Comparison of ENCODE assay signal across 23 cellular contexts in the genomic region with DNA sequence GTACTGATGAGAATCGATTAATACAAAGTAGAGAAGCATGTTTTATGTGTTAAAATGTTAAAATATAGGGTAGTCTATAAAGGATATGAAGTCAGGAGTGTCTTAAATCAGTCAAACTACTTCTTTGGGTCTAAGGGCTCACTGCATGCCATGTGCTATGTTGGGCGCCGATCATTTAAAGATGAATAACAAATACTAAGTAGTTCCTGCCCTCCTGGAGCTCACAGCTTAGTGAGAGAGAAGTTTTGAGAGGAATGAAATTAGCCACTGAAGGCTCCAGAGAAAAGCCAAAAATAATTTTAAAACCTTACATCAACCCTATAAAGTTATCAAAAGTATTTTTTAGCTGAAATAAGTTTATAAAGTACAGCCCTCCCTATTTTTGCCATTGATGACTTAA. TPM values are rescaled to one million over a fixed set of nuclear protein-coding genes. Genes with fewer than 3 reads are reported as not detected.
DNase-seq lines count a peak whose midpoint lies in the region; ATAC-seq, FAIRE-seq and TF ChIP-seq lines count a peak whose summit lies in the region.
"Had no signal": no experiment of that assay in that cellular context is flagged by ENCODE, and none has a peak within 500 bp of the region (broad histone marks: within the 10 kb centered on the region; RNA-seq: fewer than 3 reads in every experiment).

No MANE protein-coding gene starts in this region.

- 89% methylated on average over 3 of the region's 3 CpGs for WGBS in HepG2 (ENCODE audit: low lambda C conversion rate)

- intact Hi-C loops in left cardiac atrium (cut with DNase I) = no loop called here
- intact Hi-C loops in HepG2 (cut with micrococcal nuclease; ENCODE audit: unreplicated experiment) = no loop called here

- no peak overlapping the region for H3K4me2 ChIP-seq in GM23338
- no peak overlapping the region for H3K4me2 ChIP-seq in HepG2 (ENCODE audit: low read depth, low read length)
- H3K4me2 ChIP-seq: SK-N-SH had no signal

- H3K4me3 ChIP-seq in GM23338 = no peak overlapping the region
- no peak overlapping the region for H3K4me3 ChIP-seq in HepG2 (replicated peaks in 1 of 3; ENCODE audit: insufficient read depth in 1 of 3, low read depth in 2 of 3, low read length in 3 of 3)
- H3K4me3 ChIP-seq: ovary, sigmoid colon, thoracic aorta had no signal

- H3K27ac Mint-ChIP-seq in GM23338 (peak overlapping the region; percentile 66), WTC11 (peak overlapping the region; percentile 76)
- H3K27ac Mint-ChIP-seq: activated B cell treated with CpG ODN at 0.5 μM for 24 hours; activated CD4-positive, alpha-beta memory T cell treated with anti-CD3 and anti-CD28 coated beads for 36 hours; activated naive CD4-positive, alpha-beta T cell treated with anti-CD3 and anti-CD28 coated beads for 36 hours; memory B cell; stimulated activated memory B cell treated with anti-CD40 and anti-IgM and Interleukin-4, amounts not matched to agents 10 μg/mL and 1 μg/mL and 100 μg/mL, for 72 hours had no signal

- ATAC-seq in GM23338 (peak; percentile 83), WTC11 (peak; percentile 65), left cardiac atrium (peak; percentile 9 to 16), omental fat pad (ENCODE audit: low FRiP score) (peak; percentile 10), HepG2 (no peak)
- ATAC-seq: stimulated activated memory B cell treated with anti-CD40 and anti-IgM and Interleukin-4, amounts not matched to agents 10 μg/mL and 1 μg/mL and 100 μg/mL, for 72 hours had no signal

- no peaks in the 10 kb centered on the region for H3K9me2 ChIP-seq in GM23338 (ENCODE audit: insufficient read depth)
- H3K9me2 ChIP-seq: SK-N-SH had no signal

- no TSS peak for BruUV-seq in HepG2 (replicated peaks; lab: Mats Ljungman, UMichigan)

- no peak overlapping the region for H2AFZ ChIP-seq in GM23338
- H2AFZ ChIP-seq in HepG2 (ENCODE audit: low read length) = no peak overlapping the region

- H3K36me3 Mint-ChIP-seq in GM23338 (ENCODE audit: low read depth) = peaks cover 55% of the 10 kb centered on the region
- H3K36me3 Mint-ChIP-seq in WTC11 = peaks cover 36% of the 10 kb centered on the region

- H3K27ac ChIP-seq in GM23338 (ENCODE audit: low read depth) = peak overlapping the region; percentile 53; the same call in 1 of the 2 replicates
- H3K27ac ChIP-seq in HepG2 (ENCODE audit: extremely low read length, insufficient read depth, low read length) = no peak overlapping the region
- H3K27ac ChIP-seq: ovary had no signal

- peaks cover 36% of the 10 kb centered on the region for H3K4me1 Mint-ChIP-seq in GM23338
- H3K4me1 Mint-ChIP-seq in WTC11 = peaks cover 32% of the 10 kb centered on the region
- H3K4me1 Mint-ChIP-seq: stimulated activated memory B cell treated with anti-CD40 and anti-IgM and Interleukin-4, amounts not matched to agents 10 μg/mL and 1 μg/mL and 100 μg/mL, for 72 hours had no signal

- DNase-seq in GM23338 (ENCODE audit: low spot score) = peak; percentile 20
- no peak for DNase-seq in WTC11 (ENCODE audit: low spot score)
- no peak for DNase-seq in left cardiac atrium
- DNase-seq in omental fat pad (ENCODE audit: low spot score) = no peak
- no peak for DNase-seq in HepG2 (ENCODE audit: low spot score)
- no peak for DNase-seq in NCI-H2029 treated with DMSO at 0.1 percent for 48 hours (lab: John Stamatoyannopoulos, UW)
- DNase-seq in H4 (ENCODE audit: low spot score) = no peak
- no peak for DNase-seq in stimulated activated CD4-positive, alpha-beta T cell treated with anti-CD3 and anti-CD28 coated beads, Interleukin-2, amount 100 ng/mL, for 24 hours
- DNase-seq: activated B cell treated with CpG ODN at 0.5 μM for 24 hours; activated CD4-positive, alpha-beta memory T cell treated with anti-CD3 and anti-CD28 coated beads for 36 hours; activated naive CD4-positive, alpha-beta T cell treated with anti-CD3 and anti-CD28 coated beads for 36 hours; effector memory CD4-positive, alpha-beta T cell; KG1; NCI-H187; NCI-H345; SK-N-SH had no signal

- no peaks in the 10 kb centered on the region for H3K9me3 Mint-ChIP-seq in GM23338
- no peaks in the 10 kb centered on the region for H3K9me3 Mint-ChIP-seq in WTC11
- H3K9me3 Mint-ChIP-seq: activated B cell treated with CpG ODN at 0.5 μM for 24 hours; activated CD4-positive, alpha-beta memory T cell treated with anti-CD3 and anti-CD28 coated beads for 36 hours; activated naive CD4-positive, alpha-beta T cell treated with anti-CD3 and anti-CD28 coated beads for 36 hours; memory B cell; stimulated activated memory B cell treated with anti-CD40 and anti-IgM and Interleukin-4, amounts not matched to agents 10 μg/mL and 1 μg/mL and 100 μg/mL, for 72 hours; T-helper 2 cell treated with Interferon-gamma antibody and Interleukin-4, amounts not matched to agents 5 μg/mL and 100 μg/mL, for 36 hours had no signal

- TF ChIP-seq EP300 in HepG2 (IDR thresholded peaks at IDR 0.05; ENCODE audit: low read depth in 2 of 2, low read length in 2 of 2) (no peak), HepG2 (CRISPR knock-in tag; IDR thresholded peaks at IDR 0.05; ENCODE audit: borderline replicate concordance) (no peak)

- TF ChIP-seq RAD21 in HepG2 (CRISPR knock-in tag; IDR thresholded peaks at IDR 0.05) = no peak

- H3K9me3 ChIP-seq in HepG2 (ENCODE audit: low read length) = no peaks in the 10 kb centered on the region
- H3K9me3 ChIP-seq: ovary, sigmoid colon, SK-N-SH, thoracic aorta had no signal

- CTCF ChIA-PET in WTC11 (lab: Charles Lee) (interaction anchor here (1.5 to 1.9 kb wide), 4 partner anchors 114 to 441 kb away, joined by 3 to 9 read pairs (median 6); no protein-coding TSS in a partner anchor), HepG2 (lab: Yijun Ruan, JAX; ENCODE audit: low intra/inter-chr PET ratio, low total read pairs) (no interaction called here)

- peaks cover 10% of the 10 kb centered on the region; the same call in 1 of the 2 replicates for H3K4me1 ChIP-seq in GM23338 (ENCODE audit: insufficient read depth)
- no peaks in the 10 kb centered on the region for H3K4me1 ChIP-seq in HepG2 (ENCODE audit: insufficient read depth, low read length)
- H3K4me1 ChIP-seq: sigmoid colon had no signal

- H4K20me1 ChIP-seq in GM23338 (replicated peaks; ENCODE audit: insufficient read depth) (no peaks in the 10 kb centered on the region; the same call in 1 of the 2 replicates), HepG2 (ENCODE audit: insufficient read depth, low read length) (no peaks in the 10 kb centered on the region)

- H3K4me3 Mint-ChIP-seq in GM23338 (peak overlapping the region; percentile 33; the same call in 2 of the 3 replicates), WTC11 (peak overlapping the region; percentile 34)
- H3K4me3 Mint-ChIP-seq: activated B cell treated with CpG ODN at 0.5 μM for 24 hours; activated CD4-positive, alpha-beta memory T cell treated with anti-CD3 and anti-CD28 coated beads for 36 hours; activated naive CD4-positive, alpha-beta T cell treated with anti-CD3 and anti-CD28 coated beads for 36 hours; memory B cell; stimulated activated memory B cell treated with anti-CD40 and anti-IgM and Interleukin-4, amounts not matched to agents 10 μg/mL and 1 μg/mL and 100 μg/mL, for 72 hours; T-helper 2 cell treated with Interferon-gamma antibody and Interleukin-4, amounts not matched to agents 5 μg/mL and 100 μg/mL, for 36 hours had no signal

- in situ Hi-C loops in HepG2 (cut with HindIII; ENCODE audit: extremely low pct_ligation_motif_present, low pct_unique_long_range_greater_than_20kb) = no loop called here

- no peak for TF ChIP-seq CTCF in GM23338 (conservative IDR thresholded peaks at IDR 0.05; ENCODE audit: low read depth in 2 of 2)
- no peak for TF ChIP-seq CTCF in WTC11 (IDR thresholded peaks at IDR 0.05)
- TF ChIP-seq CTCF in omental fat pad (IDR thresholded peaks at IDR 0.05) = no peak
- no peak for TF ChIP-seq CTCF in HepG2 (CRISPR knock-in tag; IDR thresholded peaks at IDR 0.05)

- H3F3A ChIP-seq in GM23338 (replicated peaks; ENCODE audit: low read depth) = no peaks in the 10 kb centered on the region

- H3K79me2 ChIP-seq in GM23338 (replicated peaks; ENCODE audit: insufficient read depth) (no peaks in the 10 kb centered on the region), HepG2 (ENCODE audit: insufficient read depth, low read length) (no peaks in the 10 kb centered on the region)

- POLR2A ChIA-PET in WTC11 (lab: Charles Lee) = no interaction called here
- POLR2A ChIA-PET in HepG2 (lab: Yijun Ruan, JAX) = no interaction called here

- TF ChIP-seq POLR2A in HepG2 (IDR thresholded peaks at IDR 0.05; ENCODE audit: insufficient read depth in 1 of 2, low read depth in 2 of 2, low read length in 2 of 2) = no peak

- no peaks in the 10 kb centered on the region for H3K27me3 Mint-ChIP-seq in GM23338 (ENCODE audit: insufficient read depth, low read depth, poor library complexity)
- H3K27me3 Mint-ChIP-seq in WTC11 (ENCODE audit: low read depth) = no peaks in the 10 kb centered on the region
- H3K27me3 Mint-ChIP-seq: activated B cell treated with CpG ODN at 0.5 μM for 24 hours; activated CD4-positive, alpha-beta memory T cell treated with anti-CD3 and anti-CD28 coated beads for 36 hours; memory B cell; stimulated activated memory B cell treated with anti-CD40 and anti-IgM and Interleukin-4, amounts not matched to agents 10 μg/mL and 1 μg/mL and 100 μg/mL, for 72 hours had no signal

- H3K36me3 ChIP-seq in GM23338 (ENCODE audit: insufficient read depth) = peaks cover 35% of the 10 kb centered on the region; the same call in 1 of the 2 replicates
- peaks cover 1 to 12% of the 10 kb centered on the region in 2 experiments; a peak in 3 of 5 replicates for H3K36me3 ChIP-seq in HepG2 (replicated peaks in 1 of 2; ENCODE audit: control insufficient read depth in 1 of 2, insufficient read depth in 2 of 2, low read length in 2 of 2)
- H3K36me3 ChIP-seq: ovary, sigmoid colon, thoracic aorta had no signal

- no peak for FAIRE-seq in HepG2 (lab: Jason Lieb, UNC)
- FAIRE-seq: astrocyte had no signal

- H3K27me3 ChIP-seq in GM23338 (ENCODE audit: insufficient read depth) (no peaks in the 10 kb centered on the region), HepG2 (ENCODE audit: control insufficient read depth in 1 of 2, insufficient read depth in 2 of 2, low read length in 2 of 2) (no peaks in the 10 kb centered on the region)
- H3K27me3 ChIP-seq: ovary, sigmoid colon had no signal

- H3K9ac ChIP-seq in HepG2 (ENCODE audit: insufficient read depth, low read depth, low read length) = no peak overlapping the region
- H3K9ac ChIP-seq: SK-N-SH had no signal

RNA-seq across cellular contexts. Expression of gene BLM, which starts 44.5 kb away (rescaled TPM):
- 43.1 and 46.0 TPM in 2 replicates for total RNA-seq in GM23338 (2014; rRNA removed; shearing (Covaris generic))
- polyA plus RNA-seq in GM23338 (2016; fragmentation: Nextera tagmentation; extraction: Ambion mirVana) (43.3 and 43.9 TPM in 2 replicates), HepG2 (2011; rRNA removed) (2.8 and 5.1 TPM in 2 replicates)
- total RNA-seq in WTC11 (2021) (29.9 to 40.5 TPM (median 34.8 TPM) in 3 replicates), left cardiac atrium (10 to 100 TPM; 13.8 to 14.9 TPM), omental fat pad (10 to 100 TPM in 1 of 4 donors, 1 to 10 TPM in 3; 1.7 to 13.2 (median 4.2) TPM), HepG2 (2016; rRNA removed; fragmentation: Illumina TruSeq; extraction: Trizol) (11.8 and 17.4 TPM in 2 replicates)
- total RNA-seq in HepG2 (2016; cell fraction: cytosol; rRNA removed; fragmentation: Illumina TruSeq; extraction: Trizol; ENCODE audit: low read depth) = 2.2 and 2.6 TPM in 2 replicates
- total RNA-seq in HepG2 (2016; cell fraction: insoluble cytoplasmic fraction; rRNA removed; fragmentation: Illumina TruSeq; extraction: Trizol) = 10.5 and 15.0 TPM in 2 replicates
- 3.6 and 3.8 TPM in 2 replicates for total RNA-seq in HepG2 (2016; cell fraction: membrane; rRNA removed; fragmentation: Illumina TruSeq; extraction: Trizol)
- 12.3 and 13.7 TPM in 2 replicates for total RNA-seq in HepG2 (2016; cell fraction: nucleus; rRNA removed; fragmentation: Illumina TruSeq; extraction: Trizol)
- polyA plus RNA-seq in HepG2 (2011; cell fraction: cytosol; rRNA removed) = 1.1 and 1.5 TPM in 2 replicates
- polyA plus RNA-seq in HepG2 (2011; cell fraction: nucleus; rRNA removed) = 2.3 and 2.9 TPM in 2 replicates
- 0.87 and 4.0 TPM in 2 replicates for polyA plus RNA-seq in HepG2 (2012)
- polyA plus RNA-seq in HepG2 (2016; cell fraction: cytosol; fragmentation: Illumina TruSeq; extraction: Trizol; ENCODE audit: low read depth) = 0.60 and 0.83 TPM in 2 replicates
- polyA plus RNA-seq in HepG2 (2016; cell fraction: insoluble cytoplasmic fraction; fragmentation: Illumina TruSeq; extraction: Trizol; ENCODE audit: low read depth) = 14.9 and 15.0 TPM in 2 replicates
- polyA plus RNA-seq in HepG2 (2016; cell fraction: membrane; fragmentation: Illumina TruSeq; extraction: Trizol; ENCODE audit: low read depth) = 1.5 and 1.7 TPM in 2 replicates
- polyA plus RNA-seq in HepG2 (2016; cell fraction: nucleus; fragmentation: Illumina TruSeq; extraction: Trizol; ENCODE audit: insufficient read depth, low read depth) = 15.5 and 15.9 TPM in 2 replicates
- 4.0 and 28.3 TPM in 2 replicates for polyA minus RNA-seq in HepG2 (2011; rRNA and poly(A)+ RNA removed; ENCODE audit: low replicate concordance)
- 2.6 and 3.3 TPM in 2 replicates for polyA minus RNA-seq in HepG2 (2011; cell fraction: cytosol; rRNA and poly(A)+ RNA removed)
- 4.2 and 5.9 TPM in 2 replicates for polyA minus RNA-seq in HepG2 (2011; cell fraction: nucleus; rRNA and poly(A)+ RNA removed)
- total RNA-seq in H4 (2014; rRNA removed; shearing (Covaris generic)) = 11.0 and 12.1 TPM in 2 replicates
